14 cellular contexts compared by ENCODE assay signal in genomic region chr16:14014284-14014625, GRCh38. TPM values are rescaled to one million over a fixed set of nuclear protein-coding genes. Genes with fewer than 3 reads are reported as not detected.
A peak's percentile ranks its signal among the peaks of the same experiment; 100 is the strongest.
DNase-seq lines count a peak whose midpoint lies in the region; ATAC-seq and TF ChIP-seq lines count a peak whose summit lies in the region.
"Had no signal": no experiment of that assay in that cellular context is flagged by ENCODE, and none has a peak within 500 bp of the region (broad histone marks: within the 10 kb centered on the region; RNA-seq: fewer than 3 reads in every experiment).

No MANE protein-coding gene starts in this region.

- no peaks in the 10 kb centered on the region for H3K27me3 ChIP-seq in A673 (replicated peaks; ENCODE audit: insufficient read depth, low read depth, low read length, poor library complexity)
- H3K27me3 ChIP-seq in fibroblast of lung (ENCODE audit: control insufficient read depth, insufficient read depth, low read length) = peaks cover 3% of the 10 kb centered on the region
- H3K27me3 ChIP-seq in gastrocnemius medialis = no peaks in the 10 kb centered on the region

- POLR2A ChIA-PET in A673 (lab: Charles Lee; ENCODE audit: low non-redundant PET) = no interaction called here

- H3K4me1 Mint-ChIP-seq in stimulated activated naive CD8-positive, alpha-beta T cell treated with anti-CD3 and anti-CD28 coated beads, Interleukin-15, amount 100 ng/mL, for 72 hours = no peaks in the 10 kb centered on the region
- H3K4me1 Mint-ChIP-seq: activated CD4-positive, alpha-beta memory T cell treated with anti-CD3 and anti-CD28 coated beads, Interleukin-2, amount 10 ng/mL, durations not matched to agents 7 days and 5 days had no signal

- no peaks in the 10 kb centered on the region for H3K9me3 ChIP-seq in A673 (ENCODE audit: low read depth, low read length, poor library complexity, severe bottlenecking)
- no peaks in the 10 kb centered on the region for H3K9me3 ChIP-seq in SK-N-MC (ENCODE audit: low read depth, low read length)
- H3K9me3 ChIP-seq in fibroblast of lung (ENCODE audit: control insufficient read depth, insufficient read depth, low read depth, low read length) = no peaks in the 10 kb centered on the region
- no peaks in the 10 kb centered on the region for H3K9me3 ChIP-seq in gastrocnemius medialis
- H3K9me3 ChIP-seq: mucosa of descending colon had no signal

- no peak overlapping the region for H3K4me3 ChIP-seq in A673 (ENCODE audit: low read depth, low read length, poor library complexity, severe bottlenecking)
- H3K4me3 ChIP-seq in SK-N-MC = no peak overlapping the region; the same call in 1 of the 2 replicates
- peak overlapping the region in 2 of 4 experiments; percentile 17 to 28 for H3K4me3 ChIP-seq in fibroblast of lung (replicated peaks in 1 of 4; ENCODE audit: control extremely low read depth in 1 of 4, insufficient read depth in 1 of 4, low read depth in 3 of 4, low read length in 4 of 4)
- peak overlapping the region; percentile 38 to 47 (median 42) for H3K4me3 ChIP-seq in gastrocnemius medialis
- H3K4me3 ChIP-seq: mucosa of descending colon had no signal

- H3K27ac Mint-ChIP-seq in stimulated activated naive CD8-positive, alpha-beta T cell treated with anti-CD3 and anti-CD28 coated beads, Interleukin-15, amount 100 ng/mL, for 72 hours = no peak overlapping the region
- H3K27ac Mint-ChIP-seq: activated CD4-positive, alpha-beta memory T cell treated with anti-CD3 and anti-CD28 coated beads, Interleukin-2, amount 10 ng/mL, durations not matched to agents 7 days and 5 days had no signal

- CTCF ChIA-PET in A673 (lab: Charles Lee) = no interaction called here

- intact Hi-C loops in A673 (cut with micrococcal nuclease; ENCODE audit: unreplicated experiment) (no loop called here), gastrocnemius medialis (cut with DNase I; ENCODE audit: low total_unique reads) (loop anchor here (1.0 kb wide), 1 partner anchor 173 kb away; no protein-coding TSS in a partner anchor)

- no peaks in the 10 kb centered on the region for H3K79me2 ChIP-seq in fibroblast of lung (ENCODE audit: control insufficient read depth, insufficient read depth, low read length)

- DNase-seq in A673 (ENCODE audit: low spot score) (no peak), SK-N-MC (ENCODE audit: low read depth, low spot score) (no peak), fibroblast of lung (ENCODE audit: low read depth in 2 of 2) (no peak), gastrocnemius medialis (no peak)
- DNase-seq in stimulated activated naive CD8-positive, alpha-beta T cell treated with anti-CD3 and anti-CD28 coated beads, Interleukin-15, amount 100 ng/mL, for 72 hours = no peak
- no peak for DNase-seq in stimulated activated CD4-positive, alpha-beta T cell treated with anti-CD3 and anti-CD28 coated beads, Interleukin-2, amount 100 ng/mL, for 24 hours
- DNase-seq: activated CD4-positive, alpha-beta memory T cell treated with anti-CD3 and anti-CD28 coated beads, Interleukin-2, amount 10 ng/mL, durations not matched to agents 7 days and 5 days; effector CD4-positive, alpha-beta T cell; mucosa of descending colon; stimulated activated CD4-positive, alpha-beta T cell treated with anti-CD3 and anti-CD28 coated beads, Interleukin-1b, Interleukin-23, amount 100 ng/mL, for 48 hours; stimulated activated CD8-positive, alpha-beta memory T cell treated with anti-CD3 and anti-CD28 coated beads, Interleukin-4, amount 100 ng/mL, for 48 hours had no signal

- peak overlapping the region; percentile 80 for H3K4me2 ChIP-seq in fibroblast of lung (ENCODE audit: extremely low read depth, insufficient read depth, low read length)
- H3K4me2 ChIP-seq: KMS-11 had no signal

- TF ChIP-seq CTCF in A673 (conservative IDR thresholded peaks at IDR 0.05; ENCODE audit: low read depth, low read length) (no peak), fibroblast of lung (conservative IDR thresholded peaks at IDR 0.05 in 1 of 2, IDR thresholded peaks at IDR 0.05 in 1 of 2; ENCODE audit: low read depth in 1 of 2, low read length in 2 of 2) (no peak), gastrocnemius medialis (IDR thresholded peaks at IDR 0.05 in 4 of 5, conservative IDR thresholded peaks at IDR 0.05 in 1 of 5) (no peak)

- H3K4me3 Mint-ChIP-seq in stimulated activated naive CD8-positive, alpha-beta T cell treated with anti-CD3 and anti-CD28 coated beads, Interleukin-15, amount 100 ng/mL, for 72 hours = no peak overlapping the region
- H3K4me3 Mint-ChIP-seq: activated CD4-positive, alpha-beta memory T cell treated with anti-CD3 and anti-CD28 coated beads, Interleukin-2, amount 10 ng/mL, durations not matched to agents 7 days and 5 days had no signal

- H2AFZ ChIP-seq in fibroblast of lung (ENCODE audit: low read length) = no peak overlapping the region

- no peak for ATAC-seq in gastrocnemius medialis
- no peak for ATAC-seq in HG02938 (IDR thresholded peaks at IDR 0.05; ENCODE audit: unreplicated experiment)
- no peak for ATAC-seq in stimulated activated naive CD8-positive, alpha-beta T cell treated with anti-CD3 and anti-CD28 coated beads, Interleukin-15, amount 100 ng/mL, for 72 hours
- no peak for ATAC-seq in HG03442 (IDR thresholded peaks at IDR 0.05; ENCODE audit: unreplicated experiment)

- H3K27ac ChIP-seq in A673 (ENCODE audit: low read depth, low read length, poor library complexity, severe bottlenecking) = peak overlapping the region; percentile 36
- H3K27ac ChIP-seq in SK-N-MC = peak overlapping the region; percentile 70; the same call in 1 of the 2 replicates
- H3K27ac ChIP-seq in fibroblast of lung (ENCODE audit: insufficient read depth, low read length) = peak overlapping the region; percentile 89
- H3K27ac ChIP-seq in gastrocnemius medialis = peak overlapping the region; percentile 70 to 79 (median 77)
- H3K27ac ChIP-seq: KMS-11 had no signal

- H3K9ac ChIP-seq in SK-N-MC (ENCODE audit: insufficient read length) (no peak overlapping the region), fibroblast of lung (ENCODE audit: insufficient read depth, low read length) (no peak overlapping the region)
- H3K9ac ChIP-seq: KMS-11 had no signal

- in situ Hi-C loops in gastrocnemius medialis (cut with MboI; ENCODE audit: low sequenced_read_pairs in 4 of 4) = no loop called here

- H4K20me1 ChIP-seq in fibroblast of lung (ENCODE audit: control insufficient read depth, extremely low read depth, insufficient read depth, low read length) = no peaks in the 10 kb centered on the region

- H3K9me3 Mint-ChIP-seq in stimulated activated naive CD8-positive, alpha-beta T cell treated with anti-CD3 and anti-CD28 coated beads, Interleukin-15, amount 100 ng/mL, for 72 hours = no peaks in the 10 kb centered on the region
- H3K9me3 Mint-ChIP-seq: activated CD4-positive, alpha-beta memory T cell treated with anti-CD3 and anti-CD28 coated beads, Interleukin-2, amount 10 ng/mL, durations not matched to agents 7 days and 5 days had no signal

- BruUV-seq in A673 (replicated peaks; lab: Mats Ljungman, UMichigan) = no TSS peak

- H3K4me1 ChIP-seq in A673 (ENCODE audit: insufficient read depth, low read length, poor library complexity, severe bottlenecking) = peaks cover 16% of the 10 kb centered on the region
- peaks cover 28% of the 10 kb centered on the region for H3K4me1 ChIP-seq in fibroblast of lung (ENCODE audit: control insufficient read depth, extremely low read depth, insufficient read depth, low read length)
- peaks cover 44 to 46% of the 10 kb centered on the region in 2 donors for H3K4me1 ChIP-seq in gastrocnemius medialis

- peaks cover 41% of the 10 kb centered on the region for H3K27me3 Mint-ChIP-seq in stimulated activated naive CD8-positive, alpha-beta T cell treated with anti-CD3 and anti-CD28 coated beads, Interleukin-15, amount 100 ng/mL, for 72 hours

- H3K36me3 ChIP-seq in A673 (ENCODE audit: insufficient read depth, low read length, poor library complexity, severe bottlenecking) (no peaks in the 10 kb centered on the region), SK-N-MC (ENCODE audit: insufficient read depth, low read length) (no peaks in the 10 kb centered on the region), fibroblast of lung (ENCODE audit: control insufficient read depth, insufficient read depth, low read length) (no peaks in the 10 kb centered on the region), gastrocnemius medialis (no peaks in the 10 kb centered on the region)

- TF ChIP-seq POLR2A in gastrocnemius medialis (IDR thresholded peaks at IDR 0.05) = no peak

RNA-seq across cellular contexts. Expression of gene MRTFB, which starts 56.9 kb away (rescaled TPM):
- total RNA-seq in A673 (2021) (29.8 and 35.7 TPM in 2 replicates), fibroblast of lung (6.9 and 8.8 TPM in 2 replicates), gastrocnemius medialis (10 to 100 TPM; 12.7 to 20.4 (median 14.8) TPM)
- polyA plus RNA-seq in fibroblast of lung = 8.9 and 9.8 TPM in 2 replicates
- polyA plus RNA-seq in fibroblast of lung (2012) = 6.5 and 10.6 TPM in 2 replicates
- 68.1 and 84.1 TPM in 2 replicates for polyA minus RNA-seq in fibroblast of lung (ENCODE audit: low replicate concordance)

Comparison
In these comparisons a context has a peak if more than half of its experiments do, and no peak if none do; other contexts are left out.
1. H3K27ac ChIP-seq: peak in every context shown above with its lines; median percentile 89 in fibroblast of lung; 77 in gastrocnemius medialis; 70 in SK-N-MC; 36 in A673.
2. H3K4me3 ChIP-seq: peak in gastrocnemius medialis (4 of 4); none in A673 (single experiment) and SK-N-MC (single experiment).